Comparison of ENCODE assay signal across 8 cellular contexts in the genomic region with DNA sequence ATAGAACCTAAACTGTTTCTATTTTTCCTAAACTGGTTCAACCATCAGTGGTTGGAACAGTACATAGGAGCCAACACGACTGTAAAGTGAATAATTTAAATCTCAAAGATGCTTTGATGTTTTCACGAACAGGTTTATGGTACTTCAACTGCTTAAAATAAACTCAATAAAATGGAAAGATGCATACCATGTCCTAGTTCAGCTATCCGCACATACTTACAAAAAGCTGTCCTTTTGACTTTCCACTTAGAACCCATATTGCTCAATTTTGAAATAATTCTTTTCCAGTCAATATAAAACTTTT. TPM values are rescaled to one million over a fixed set of nuclear protein-coding genes. Genes with fewer than 3 reads are reported as not detected.
DNase-seq lines count a peak whose midpoint lies in the region; ATAC-seq lines count a peak whose summit lies in the region.

No MANE protein-coding gene starts in this region.

- CTCF ChIA-PET in CD4-positive, alpha-beta memory T cell (lab: Charles Lee; ENCODE audit: partially characterized antibody), result interaction anchor here (1.0 to 3.6 kb wide), 13 partner anchors 8 to 326 kb away, joined by 3 to 16 read pairs (median 4); no protein-coding TSS in a partner anchor
- CTCF ChIA-PET in naive thymus-derived CD4-positive, alpha-beta T cell (lab: Charles Lee), result interaction anchor here (0.8 to 1.1 kb wide), 2 partner anchors 33 to 126 kb away, joined by 3 to 8 read pairs; no protein-coding TSS in a partner anchor

- peak overlapping the region; percentile 98 for H3K27ac ChIP-seq in CD4-positive, alpha-beta memory T cell (ENCODE audit: low read depth, low read length)
- H3K27ac ChIP-seq in naive thymus-derived CD4-positive, alpha-beta T cell (ENCODE audit: low read depth, low read length), result peak overlapping the region; percentile 98

- no peaks in the 10 kb centered on the region for H3K36me3 ChIP-seq in CD4-positive, alpha-beta memory T cell (ENCODE audit: insufficient read depth, low read length)
- peaks cover 0 to 6% (median 0%) of the 10 kb centered on the region in 3 experiments for H3K36me3 ChIP-seq in naive thymus-derived CD4-positive, alpha-beta T cell (ENCODE audit: control insufficient read depth in 2 of 3, insufficient read depth in 3 of 3, low read length in 3 of 3)

- intact Hi-C loops in CD4-positive, alpha-beta memory T cell (cut with micrococcal nuclease), result loop anchor here (1.0 to 10.0 kb wide), 4 partner anchors 39 to 967 kb away; a partner anchor contains a TSS
- intact Hi-C loops in naive thymus-derived CD4-positive, alpha-beta T cell (cut with micrococcal nuclease), result loop anchor here (1.0 to 10.0 kb wide), 15 partner anchors 33 to 939 kb away; a partner anchor contains a TSS

- H3K4me1 ChIP-seq in CD4-positive, alpha-beta memory T cell (ENCODE audit: insufficient read depth, low read length), result peaks cover 48% of the 10 kb centered on the region
- peaks cover 6 to 23% of the 10 kb centered on the region in 2 donors for H3K4me1 ChIP-seq in naive thymus-derived CD4-positive, alpha-beta T cell (ENCODE audit: control insufficient read depth in 2 of 2, insufficient read depth in 2 of 2, low read length in 2 of 2)

- POLR2A ChIA-PET in CD4-positive, alpha-beta memory T cell (lab: Charles Lee; ENCODE audit: partially characterized antibody), result interaction anchor here (1.1 to 2.2 kb wide), 5 partner anchors 9 to 110 kb away, joined by 3 to 8 read pairs (median 5); a partner anchor contains a TSS
- POLR2A ChIA-PET in naive thymus-derived CD4-positive, alpha-beta T cell (lab: Charles Lee), result interaction anchor here (0.8 to 1.4 kb wide), 3 partner anchors 9 to 1300 kb away, joined by 3 to 5 read pairs (median 4); a partner anchor contains a TSS

- peak in 1 of 5 donors; percentile 4 for DNase-seq in CD4-positive, alpha-beta memory T cell
- no peak for DNase-seq in central memory CD8-positive, alpha-beta T cell (ENCODE audit: low spot score in 2 of 2)
- DNase-seq in naive thymus-derived CD4-positive, alpha-beta T cell, result no peak
- no peak for DNase-seq in NCI-H1417 treated with DMSO at 0.1 percent for 48 hours (lab: John Stamatoyannopoulos, UW)
- DNase-seq in hippocampal formation (lab: John Stamatoyannopoulos, UW), result no peak
- DNase-seq in NCI-H1694 (lab: John Stamatoyannopoulos, UW), result no peak
- DNase-seq in RKO (ENCODE audit: low spot score), result no peak

- peak overlapping the region; percentile 77 to 99 (median 96) for H3K27ac Mint-ChIP-seq in CD4-positive, alpha-beta memory T cell
- peak overlapping the region; percentile 95 for H3K27ac Mint-ChIP-seq in central memory CD8-positive, alpha-beta T cell (ENCODE audit: low read depth)
- H3K27ac Mint-ChIP-seq in naive thymus-derived CD4-positive, alpha-beta T cell, result peak overlapping the region; percentile 84 to 98 (median 88)

- peak overlapping the region; percentile 91 to 99 (median 96) for H3K4me3 Mint-ChIP-seq in CD4-positive, alpha-beta memory T cell
- peak overlapping the region; percentile 97 for H3K4me3 Mint-ChIP-seq in central memory CD8-positive, alpha-beta T cell
- peak overlapping the region; percentile 79 to 97 (median 93) for H3K4me3 Mint-ChIP-seq in naive thymus-derived CD4-positive, alpha-beta T cell

- peak overlapping the region; percentile 82 to 89 for H3K4me3 ChIP-seq in CD4-positive, alpha-beta memory T cell (ENCODE audit: low read length in 2 of 2)
- peak overlapping the region; percentile 89 for H3K4me3 ChIP-seq in naive thymus-derived CD4-positive, alpha-beta T cell (ENCODE audit: low read length)

- peaks cover 26 to 55% (median 38%) of the 10 kb centered on the region in 4 donors for H3K4me1 Mint-ChIP-seq in CD4-positive, alpha-beta memory T cell
- peaks cover 37% of the 10 kb centered on the region for H3K4me1 Mint-ChIP-seq in central memory CD8-positive, alpha-beta T cell
- H3K4me1 Mint-ChIP-seq in naive thymus-derived CD4-positive, alpha-beta T cell, result peaks cover 31 to 51% (median 45%) of the 10 kb centered on the region in 7 donors

- H3K9me3 Mint-ChIP-seq in CD4-positive, alpha-beta memory T cell, result no peaks in the 10 kb centered on the region
- H3K9me3 Mint-ChIP-seq in central memory CD8-positive, alpha-beta T cell, result no peaks in the 10 kb centered on the region
- peaks cover 0 to 1% (median 0%) of the 10 kb centered on the region in 11 donors for H3K9me3 Mint-ChIP-seq in naive thymus-derived CD4-positive, alpha-beta T cell

- no peaks in the 10 kb centered on the region for H3K27me3 Mint-ChIP-seq in CD4-positive, alpha-beta memory T cell
- H3K27me3 Mint-ChIP-seq in central memory CD8-positive, alpha-beta T cell, result no peaks in the 10 kb centered on the region
- peaks cover 0 to 4% (median 0%) of the 10 kb centered on the region in 5 donors for H3K27me3 Mint-ChIP-seq in naive thymus-derived CD4-positive, alpha-beta T cell

- peaks cover 10 to 18% of the 10 kb centered on the region in 2 donors for H3K36me3 Mint-ChIP-seq in CD4-positive, alpha-beta memory T cell
- peaks cover 20% of the 10 kb centered on the region for H3K36me3 Mint-ChIP-seq in central memory CD8-positive, alpha-beta T cell (ENCODE audit: insufficient read depth)
- H3K36me3 Mint-ChIP-seq in naive thymus-derived CD4-positive, alpha-beta T cell, result peaks cover 4 to 10% (median 6%) of the 10 kb centered on the region in 5 donors

- peak; percentile 1 for ATAC-seq in HG03571 (IDR thresholded peaks at IDR 0.05; ENCODE audit: unreplicated experiment)
- ATAC-seq in central memory CD8-positive, alpha-beta T cell (replicated peaks; ENCODE audit: extremely low read depth, poor library complexity, severe bottlenecking), result no peak
- no peak for ATAC-seq in naive thymus-derived CD4-positive, alpha-beta T cell

- H3K27me3 ChIP-seq in CD4-positive, alpha-beta memory T cell (ENCODE audit: insufficient read depth, low read length), result no peaks in the 10 kb centered on the region
- no peaks in the 10 kb centered on the region for H3K27me3 ChIP-seq in naive thymus-derived CD4-positive, alpha-beta T cell (ENCODE audit: control insufficient read depth in 2 of 2, insufficient read depth in 2 of 2, low read length in 2 of 2)

- H3K9me3 ChIP-seq in CD4-positive, alpha-beta memory T cell (ENCODE audit: control insufficient read depth in 1 of 2, low read length in 2 of 2), result no peaks in the 10 kb centered on the region
- no peaks in the 10 kb centered on the region for H3K9me3 ChIP-seq in naive thymus-derived CD4-positive, alpha-beta T cell (ENCODE audit: control insufficient read depth in 2 of 3, low read length in 3 of 3)

RNA-seq across cellular contexts. Expression of a gene that starts 0.9 kb away (rescaled TPM):
- total RNA-seq in CD4-positive, alpha-beta memory T cell, result 10 to 100 TPM; 30.3 to 34.8 TPM
- 100 to 1,000 TPM in 1 of 2 donors, 10 to 100 TPM in 1; 89.7 to 230 TPM for polyA plus RNA-seq in CD4-positive, alpha-beta memory T cell
- 10 to 100 TPM; 24.1 to 61.1 (median 38.1) TPM for total RNA-seq in naive thymus-derived CD4-positive, alpha-beta T cell
- polyA plus RNA-seq in naive thymus-derived CD4-positive, alpha-beta T cell, result 10 to 100 TPM; 30.9 to 48.5 TPM
